ENCODE assay signal across 3 cellular contexts in the genomic region with DNA sequence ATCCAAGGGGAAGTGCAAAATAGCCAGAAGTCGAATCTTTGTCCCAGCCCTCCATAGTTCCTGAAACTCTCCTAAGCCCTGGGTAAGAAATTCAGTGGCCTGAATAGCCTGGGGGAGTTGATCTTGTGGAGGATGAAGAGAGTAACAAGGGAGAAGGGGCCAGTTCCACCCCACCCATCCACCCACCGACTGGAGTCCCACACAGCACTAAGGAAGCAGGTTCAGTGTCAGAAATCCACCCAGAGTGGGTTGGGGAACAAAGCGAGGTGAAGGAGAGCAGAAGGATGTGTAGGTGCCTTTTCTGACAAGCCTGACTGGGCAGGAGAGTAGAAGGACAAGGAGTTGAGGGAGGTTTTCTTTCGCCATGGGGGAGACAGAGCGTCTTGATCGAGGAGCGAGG.
TF ChIP-seq lines count a peak whose summit lies in the region.

No MANE protein-coding gene starts in this region.

TF ChIP-seq in GM23338, 12 proteins besides CTCF, POLR2A, EP300 and RAD21:
- no peak for TF ChIP-seq CREB1 (CRISPR knock-in tag; IDR thresholded peaks at IDR 0.05; ENCODE audit: low read depth)
- TF ChIP-seq EZH2 (IDR thresholded peaks at IDR 0.05; ENCODE audit: low read depth, unreplicated experiment) = no peak
- TF ChIP-seq, protein P1, sequence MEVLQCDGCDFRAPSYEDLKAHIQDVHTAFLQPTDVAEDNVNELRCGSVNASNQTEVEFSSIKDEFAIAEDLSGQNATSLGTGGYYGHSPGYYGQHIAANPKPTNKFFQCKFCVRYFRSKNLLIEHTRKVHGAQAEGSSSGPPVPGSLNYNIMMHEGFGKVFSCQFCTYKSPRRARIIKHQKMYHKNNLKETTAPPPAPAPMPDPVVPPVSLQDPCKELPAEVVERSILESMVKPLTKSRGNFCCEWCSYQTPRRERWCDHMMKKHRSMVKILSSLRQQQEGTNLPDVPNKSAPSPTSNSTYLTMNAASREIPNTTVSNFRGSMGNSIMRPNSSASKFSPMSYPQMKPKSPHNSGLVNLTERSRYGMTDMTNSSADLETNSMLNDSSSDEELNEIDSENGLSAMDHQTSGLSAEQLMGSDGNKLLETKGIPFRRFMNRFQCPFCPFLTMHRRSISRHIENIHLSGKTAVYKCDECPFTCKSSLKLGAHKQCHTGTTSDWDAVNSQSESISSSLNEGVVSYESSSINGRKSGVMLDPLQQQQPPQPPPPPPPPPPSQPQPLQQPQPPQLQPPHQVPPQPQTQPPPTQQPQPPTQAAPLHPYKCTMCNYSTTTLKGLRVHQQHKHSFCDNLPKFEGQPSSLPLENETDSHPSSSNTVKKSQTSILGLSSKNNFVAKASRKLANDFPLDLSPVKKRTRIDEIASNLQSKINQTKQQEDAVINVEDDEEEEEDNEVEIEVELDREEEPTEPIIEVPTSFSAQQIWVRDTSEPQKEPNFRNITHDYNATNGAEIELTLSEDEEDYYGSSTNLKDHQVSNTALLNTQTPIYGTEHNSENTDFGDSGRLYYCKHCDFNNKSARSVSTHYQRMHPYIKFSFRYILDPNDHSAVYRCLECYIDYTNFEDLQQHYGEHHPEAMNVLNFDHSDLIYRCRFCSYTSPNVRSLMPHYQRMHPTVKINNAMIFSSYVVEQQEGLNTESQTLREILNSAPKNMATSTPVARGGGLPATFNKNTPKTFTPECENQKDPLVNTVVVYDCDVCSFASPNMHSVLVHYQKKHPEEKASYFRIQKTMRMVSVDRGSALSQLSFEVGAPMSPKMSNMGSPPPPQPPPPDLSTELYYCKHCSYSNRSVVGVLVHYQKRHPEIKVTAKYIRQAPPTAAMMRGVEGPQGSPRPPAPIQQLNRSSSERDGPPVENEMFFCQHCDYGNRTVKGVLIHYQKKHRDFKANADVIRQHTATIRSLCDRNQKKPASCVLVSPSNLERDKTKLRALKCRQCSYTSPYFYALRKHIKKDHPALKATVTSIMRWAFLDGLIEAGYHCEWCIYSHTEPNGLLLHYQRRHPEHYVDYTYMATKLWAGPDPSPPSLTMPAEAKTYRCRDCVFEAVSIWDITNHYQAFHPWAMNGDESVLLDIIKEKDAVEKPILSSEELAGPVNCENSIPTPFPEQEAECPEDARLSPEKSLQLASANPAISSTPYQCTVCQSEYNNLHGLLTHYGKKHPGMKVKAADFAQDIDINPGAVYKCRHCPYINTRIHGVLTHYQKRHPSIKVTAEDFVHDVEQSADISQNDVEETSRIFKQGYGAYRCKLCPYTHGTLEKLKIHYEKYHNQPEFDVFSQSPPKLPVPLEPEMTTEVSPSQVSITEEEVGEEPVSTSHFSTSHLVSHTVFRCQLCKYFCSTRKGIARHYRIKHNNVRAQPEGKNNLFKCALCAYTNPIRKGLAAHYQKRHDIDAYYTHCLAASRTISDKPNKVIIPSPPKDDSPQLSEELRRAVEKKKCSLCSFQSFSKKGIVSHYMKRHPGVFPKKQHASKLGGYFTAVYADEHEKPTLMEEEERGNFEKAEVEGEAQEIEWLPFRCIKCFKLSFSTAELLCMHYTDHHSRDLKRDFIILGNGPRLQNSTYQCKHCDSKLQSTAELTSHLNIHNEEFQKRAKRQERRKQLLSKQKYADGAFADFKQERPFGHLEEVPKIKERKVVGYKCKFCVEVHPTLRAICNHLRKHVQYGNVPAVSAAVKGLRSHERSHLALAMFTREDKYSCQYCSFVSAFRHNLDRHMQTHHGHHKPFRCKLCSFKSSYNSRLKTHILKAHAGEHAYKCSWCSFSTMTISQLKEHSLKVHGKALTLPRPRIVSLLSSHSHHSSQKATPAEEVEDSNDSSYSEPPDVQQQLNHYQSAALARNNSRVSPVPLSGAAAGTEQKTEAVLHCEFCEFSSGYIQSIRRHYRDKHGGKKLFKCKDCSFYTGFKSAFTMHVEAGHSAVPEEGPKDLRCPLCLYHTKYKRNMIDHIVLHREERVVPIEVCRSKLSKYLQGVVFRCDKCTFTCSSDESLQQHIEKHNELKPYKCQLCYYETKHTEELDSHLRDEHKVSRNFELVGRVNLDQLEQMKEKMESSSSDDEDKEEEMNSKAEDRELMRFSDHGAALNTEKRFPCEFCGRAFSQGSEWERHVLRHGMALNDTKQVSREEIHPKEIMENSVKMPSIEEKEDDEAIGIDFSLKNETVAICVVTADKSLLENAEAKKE (CRISPR knock-in tag; IDR thresholded peaks at IDR 0.05) = no peak

TF ChIP-seq in HEK293, 187 proteins besides CTCF, POLR2A, EP300 and RAD21:
- TF ChIP-seq ZNF114 (tag by site-specific recombination; IDR thresholded peaks at IDR 0.05) (no peak), ZNF175 (tag by site-specific recombination; IDR thresholded peaks at IDR 0.05) (no peak), ZNF548 (tag by site-specific recombination; IDR thresholded peaks at IDR 0.05) (no peak), ZNF404 (tag by site-specific recombination; IDR thresholded peaks at IDR 0.05) (no peak), ZNF169 (tag by site-specific recombination; IDR thresholded peaks at IDR 0.05) (no peak), EGR2 (tag by site-specific recombination; IDR thresholded peaks at IDR 0.05; ENCODE audit: low read depth) (peak; percentile 83), ZNF629 (tag by site-specific recombination; IDR thresholded peaks at IDR 0.05) (no peak), ZFHX2 (tag by site-specific recombination; conservative IDR thresholded peaks at IDR 0.05) (peak; percentile 78)

TF ChIP-seq in H1, 55 proteins besides CTCF, POLR2A, EP300 and RAD21:
- TF ChIP-seq KDM5A (IDR thresholded peaks at IDR 0.05; ENCODE audit: low read length) = no peak
- no peak for TF ChIP-seq RBBP5 (IDR thresholded peaks at IDR 0.05; ENCODE audit: borderline replicate concordance, low read depth, low read length)
- TF ChIP-seq CBX5 (IDR thresholded peaks at IDR 0.05; ENCODE audit: low read depth, low read length) = no peak
- no peak for TF ChIP-seq SUZ12 (IDR thresholded peaks at IDR 0.05; ENCODE audit: low read length)
- TF ChIP-seq JUND (IDR thresholded peaks at IDR 0.05; ENCODE audit: low read length) = no peak
- no peak for TF ChIP-seq CHD1 (IDR thresholded peaks at IDR 0.05; ENCODE audit: low read depth, low read length)
- no peak for TF ChIP-seq TAF7 (optimal IDR thresholded peaks at IDR 0.05; ENCODE audit: borderline replicate concordance, low read depth, low read length)
- TF ChIP-seq, protein P2, sequence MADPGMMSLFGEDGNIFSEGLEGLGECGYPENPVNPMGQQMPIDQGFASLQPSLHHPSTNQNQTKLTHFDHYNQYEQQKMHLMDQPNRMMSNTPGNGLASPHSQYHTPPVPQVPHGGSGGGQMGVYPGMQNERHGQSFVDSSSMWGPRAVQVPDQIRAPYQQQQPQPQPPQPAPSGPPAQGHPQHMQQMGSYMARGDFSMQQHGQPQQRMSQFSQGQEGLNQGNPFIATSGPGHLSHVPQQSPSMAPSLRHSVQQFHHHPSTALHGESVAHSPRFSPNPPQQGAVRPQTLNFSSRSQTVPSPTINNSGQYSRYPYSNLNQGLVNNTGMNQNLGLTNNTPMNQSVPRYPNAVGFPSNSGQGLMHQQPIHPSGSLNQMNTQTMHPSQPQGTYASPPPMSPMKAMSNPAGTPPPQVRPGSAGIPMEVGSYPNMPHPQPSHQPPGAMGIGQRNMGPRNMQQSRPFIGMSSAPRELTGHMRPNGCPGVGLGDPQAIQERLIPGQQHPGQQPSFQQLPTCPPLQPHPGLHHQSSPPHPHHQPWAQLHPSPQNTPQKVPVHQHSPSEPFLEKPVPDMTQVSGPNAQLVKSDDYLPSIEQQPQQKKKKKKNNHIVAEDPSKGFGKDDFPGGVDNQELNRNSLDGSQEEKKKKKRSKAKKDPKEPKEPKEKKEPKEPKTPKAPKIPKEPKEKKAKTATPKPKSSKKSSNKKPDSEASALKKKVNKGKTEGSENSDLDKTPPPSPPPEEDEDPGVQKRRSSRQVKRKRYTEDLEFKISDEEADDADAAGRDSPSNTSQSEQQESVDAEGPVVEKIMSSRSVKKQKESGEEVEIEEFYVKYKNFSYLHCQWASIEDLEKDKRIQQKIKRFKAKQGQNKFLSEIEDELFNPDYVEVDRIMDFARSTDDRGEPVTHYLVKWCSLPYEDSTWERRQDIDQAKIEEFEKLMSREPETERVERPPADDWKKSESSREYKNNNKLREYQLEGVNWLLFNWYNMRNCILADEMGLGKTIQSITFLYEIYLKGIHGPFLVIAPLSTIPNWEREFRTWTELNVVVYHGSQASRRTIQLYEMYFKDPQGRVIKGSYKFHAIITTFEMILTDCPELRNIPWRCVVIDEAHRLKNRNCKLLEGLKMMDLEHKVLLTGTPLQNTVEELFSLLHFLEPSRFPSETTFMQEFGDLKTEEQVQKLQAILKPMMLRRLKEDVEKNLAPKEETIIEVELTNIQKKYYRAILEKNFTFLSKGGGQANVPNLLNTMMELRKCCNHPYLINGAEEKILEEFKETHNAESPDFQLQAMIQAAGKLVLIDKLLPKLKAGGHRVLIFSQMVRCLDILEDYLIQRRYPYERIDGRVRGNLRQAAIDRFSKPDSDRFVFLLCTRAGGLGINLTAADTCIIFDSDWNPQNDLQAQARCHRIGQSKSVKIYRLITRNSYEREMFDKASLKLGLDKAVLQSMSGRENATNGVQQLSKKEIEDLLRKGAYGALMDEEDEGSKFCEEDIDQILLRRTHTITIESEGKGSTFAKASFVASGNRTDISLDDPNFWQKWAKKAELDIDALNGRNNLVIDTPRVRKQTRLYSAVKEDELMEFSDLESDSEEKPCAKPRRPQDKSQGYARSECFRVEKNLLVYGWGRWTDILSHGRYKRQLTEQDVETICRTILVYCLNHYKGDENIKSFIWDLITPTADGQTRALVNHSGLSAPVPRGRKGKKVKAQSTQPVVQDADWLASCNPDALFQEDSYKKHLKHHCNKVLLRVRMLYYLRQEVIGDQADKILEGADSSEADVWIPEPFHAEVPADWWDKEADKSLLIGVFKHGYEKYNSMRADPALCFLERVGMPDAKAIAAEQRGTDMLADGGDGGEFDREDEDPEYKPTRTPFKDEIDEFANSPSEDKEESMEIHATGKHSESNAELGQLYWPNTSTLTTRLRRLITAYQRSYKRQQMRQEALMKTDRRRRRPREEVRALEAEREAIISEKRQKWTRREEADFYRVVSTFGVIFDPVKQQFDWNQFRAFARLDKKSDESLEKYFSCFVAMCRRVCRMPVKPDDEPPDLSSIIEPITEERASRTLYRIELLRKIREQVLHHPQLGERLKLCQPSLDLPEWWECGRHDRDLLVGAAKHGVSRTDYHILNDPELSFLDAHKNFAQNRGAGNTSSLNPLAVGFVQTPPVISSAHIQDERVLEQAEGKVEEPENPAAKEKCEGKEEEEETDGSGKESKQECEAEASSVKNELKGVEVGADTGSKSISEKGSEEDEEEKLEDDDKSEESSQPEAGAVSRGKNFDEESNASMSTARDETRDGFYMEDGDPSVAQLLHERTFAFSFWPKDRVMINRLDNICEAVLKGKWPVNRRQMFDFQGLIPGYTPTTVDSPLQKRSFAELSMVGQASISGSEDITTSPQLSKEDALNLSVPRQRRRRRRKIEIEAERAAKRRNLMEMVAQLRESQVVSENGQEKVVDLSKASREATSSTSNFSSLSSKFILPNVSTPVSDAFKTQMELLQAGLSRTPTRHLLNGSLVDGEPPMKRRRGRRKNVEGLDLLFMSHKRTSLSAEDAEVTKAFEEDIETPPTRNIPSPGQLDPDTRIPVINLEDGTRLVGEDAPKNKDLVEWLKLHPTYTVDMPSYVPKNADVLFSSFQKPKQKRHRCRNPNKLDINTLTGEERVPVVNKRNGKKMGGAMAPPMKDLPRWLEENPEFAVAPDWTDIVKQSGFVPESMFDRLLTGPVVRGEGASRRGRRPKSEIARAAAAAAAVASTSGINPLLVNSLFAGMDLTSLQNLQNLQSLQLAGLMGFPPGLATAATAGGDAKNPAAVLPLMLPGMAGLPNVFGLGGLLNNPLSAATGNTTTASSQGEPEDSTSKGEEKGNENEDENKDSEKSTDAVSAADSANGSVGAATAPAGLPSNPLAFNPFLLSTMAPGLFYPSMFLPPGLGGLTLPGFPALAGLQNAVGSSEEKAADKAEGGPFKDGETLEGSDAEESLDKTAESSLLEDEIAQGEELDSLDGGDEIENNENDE (IDR thresholded peaks at IDR 0.05; ENCODE audit: insufficient replicate concordance, low read length) = no peak
- TF ChIP-seq YY1 (IDR thresholded peaks at IDR 0.05; ENCODE audit: low read depth, low read length) = no peak
- no peak for TF ChIP-seq CREB1 (IDR thresholded peaks at IDR 0.05)
- TF ChIP-seq, protein P3, sequence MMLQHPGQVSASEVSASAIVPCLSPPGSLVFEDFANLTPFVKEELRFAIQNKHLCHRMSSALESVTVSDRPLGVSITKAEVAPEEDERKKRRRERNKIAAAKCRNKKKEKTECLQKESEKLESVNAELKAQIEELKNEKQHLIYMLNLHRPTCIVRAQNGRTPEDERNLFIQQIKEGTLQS (IDR thresholded peaks at IDR 0.05; ENCODE audit: insufficient read depth, low read depth, low read length) = no peak
- TF ChIP-seq TBP (IDR thresholded peaks at IDR 0.05; ENCODE audit: low read depth, low read length) = no peak
- no peak for TF ChIP-seq CEBPB (IDR thresholded peaks at IDR 0.05; ENCODE audit: low read depth, low read length)
- TF ChIP-seq JUN (IDR thresholded peaks at IDR 0.05; ENCODE audit: low read depth, low read length) = no peak
- no peak for TF ChIP-seq SIN3A (conservative IDR thresholded peaks at IDR 0.05 in 1 of 2, IDR thresholded peaks at IDR 0.05 in 1 of 2; ENCODE audit: low read depth in 1 of 2, low read length in 2 of 2)
- no peak for TF ChIP-seq RXRA (IDR thresholded peaks at IDR 0.05; ENCODE audit: insufficient read depth, low read depth, low read length)
- TF ChIP-seq, protein P4, sequence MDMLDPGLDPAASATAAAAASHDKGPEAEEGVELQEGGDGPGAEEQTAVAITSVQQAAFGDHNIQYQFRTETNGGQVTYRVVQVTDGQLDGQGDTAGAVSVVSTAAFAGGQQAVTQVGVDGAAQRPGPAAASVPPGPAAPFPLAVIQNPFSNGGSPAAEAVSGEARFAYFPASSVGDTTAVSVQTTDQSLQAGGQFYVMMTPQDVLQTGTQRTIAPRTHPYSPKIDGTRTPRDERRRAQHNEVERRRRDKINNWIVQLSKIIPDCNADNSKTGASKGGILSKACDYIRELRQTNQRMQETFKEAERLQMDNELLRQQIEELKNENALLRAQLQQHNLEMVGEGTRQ (IDR thresholded peaks at IDR 0.05; ENCODE audit: low read length) = no peak
